ENCODE assay signal across 8 cellular contexts in genomic region chr19:49580264-49581006, GRCh38. TPM values are rescaled to one million over a fixed set of nuclear protein-coding genes. Genes with fewer than 3 reads are reported as not detected.
DNase-seq lines count a peak whose midpoint lies in the region; ATAC-seq, FAIRE-seq and TF ChIP-seq lines count a peak whose summit lies in the region.

Gene NOSIP, minus strand, starts transcription at chr19:49580556. Its CDS starts 19,865 bp downstream, at chr19:49560691.

- H3K36me3 Mint-ChIP-seq in central memory CD8-positive, alpha-beta T cell (ENCODE audit: insufficient read depth): peaks cover 18% of the 10 kb centered on the region

- peak within 1 kb of the TSS; percentile 93 for H3K4me3 Mint-ChIP-seq in central memory CD8-positive, alpha-beta T cell

- H3K27ac Mint-ChIP-seq in central memory CD8-positive, alpha-beta T cell (ENCODE audit: low read depth): peak within 1 kb of the TSS; percentile 87

- POLR2A ChIA-PET in AG04450 (lab: Yijun Ruan, JAX): interaction anchor here (0.5 to 3.0 kb wide), 24 partner anchors 10 to 442 kb away, joined by 3 to 25 read pairs (median 4); partner anchors contain the start of genes AP2A1, GFY, PRR12 and RCN3

- H3K79me2 ChIP-seq in keratinocyte (ENCODE audit: control insufficient read depth, insufficient read depth, low read length): peaks cover 35% of the 10 kb centered on the region

- H3K4me2 ChIP-seq in keratinocyte (ENCODE audit: control insufficient read depth, extremely low read depth, insufficient read depth, low read depth, low read length): peak within 1 kb of the TSS; percentile 88

- CTCF ChIA-PET in AG04450 (lab: Charles Lee): interaction anchor here (0.6 to 3.7 kb wide), 4 partner anchors 10 to 308 kb away, joined by 3 to 53 read pairs (median 8); partner anchors contain the start of gene PIH1D1

- no peaks in the 10 kb centered on the region for H3K27me3 ChIP-seq in AG04450 (ENCODE audit: control insufficient read depth, insufficient read depth, low read length)
- H3K27me3 ChIP-seq in keratinocyte (ENCODE audit: control insufficient read depth, extremely low read depth, insufficient read depth, low read length): no peaks in the 10 kb centered on the region

- DNase-seq in AG04450 (ENCODE audit: low read depth, low spot score) (peak; percentile 91), NCI-H460 (ENCODE audit: extremely low read depth, low read depth) (peak; percentile 90), keratinocyte (ENCODE audit: low read depth, low spot score) (peak; percentile 76)
- DNase-seq in central memory CD8-positive, alpha-beta T cell (ENCODE audit: low spot score in 2 of 2): peak; percentile 92 to 95
- DNase-seq in stimulated activated CD4-positive, alpha-beta T cell treated with anti-CD3 and anti-CD28 coated beads, Interleukin-12 subunit alpha, Interleukin-12 subunit beta, amount 100 ng/mL, for 48 hours (ENCODE audit: low read depth in 2 of 3, low spot score in 1 of 3): peak; percentile 94 to 96 (median 95)

- in situ Hi-C loops in GM18951 (cut with MboI; ENCODE audit: low sequenced_read_pairs, unreplicated experiment): no loop called here

- no peaks in the 10 kb centered on the region for H3K9me1 ChIP-seq in keratinocyte (ENCODE audit: control insufficient read depth, extremely low read depth, insufficient read depth, low read length)

- FAIRE-seq in keratinocyte (lab: Jason Lieb, UNC): peak; percentile 71

- H3K27me3 Mint-ChIP-seq in central memory CD8-positive, alpha-beta T cell: no peaks in the 10 kb centered on the region

- H3K27ac ChIP-seq in AG04450 (ENCODE audit: low read depth, low read length) (peak within 1 kb of the TSS; percentile 54), keratinocyte (ENCODE audit: control insufficient read depth, insufficient read depth, low read length) (peak within 1 kb of the TSS; percentile 76)

- peak; percentile 84 for ATAC-seq in HG03196 (IDR thresholded peaks at IDR 0.05; ENCODE audit: unreplicated experiment)
- ATAC-seq in activated CD4-positive, CD25-positive, alpha-beta regulatory T cell treated with anti-CD3 and anti-CD28 coated beads, Interleukin-2, amount 50 U/mL, for 24 hours: peak; percentile 99 to 100
- peak; percentile 99 for ATAC-seq in central memory CD8-positive, alpha-beta T cell (replicated peaks; ENCODE audit: extremely low read depth, poor library complexity, severe bottlenecking)

- peaks cover 15% of the 10 kb centered on the region for H3K4me1 ChIP-seq in keratinocyte (ENCODE audit: control insufficient read depth, extremely low read depth, insufficient read depth, low read length)

- H3K9me3 ChIP-seq in AG04450 (ENCODE audit: control insufficient read depth, insufficient read depth, low read length): no peaks in the 10 kb centered on the region
- no peaks in the 10 kb centered on the region for H3K9me3 ChIP-seq in keratinocyte (ENCODE audit: control insufficient read depth, low read depth, low read length)

- H4K20me1 ChIP-seq in keratinocyte (ENCODE audit: control insufficient read depth, extremely low read depth, insufficient read depth, low read length): no peaks in the 10 kb centered on the region

- peak within 1 kb of the TSS; percentile 88 for H2AFZ ChIP-seq in keratinocyte (ENCODE audit: control insufficient read depth, low read length)

- peak within 1 kb of the TSS; percentile 97 for H3K4me3 ChIP-seq in AG04450 (ENCODE audit: low read depth, low read length)
- peak within 1 kb of the TSS; percentile 74 to 99 (median 93) for H3K4me3 ChIP-seq in keratinocyte (ENCODE audit: control insufficient read depth in 2 of 3, extremely low read depth in 1 of 3, insufficient read depth in 2 of 3, low read depth in 1 of 3, low read length in 3 of 3)

- H3K9ac ChIP-seq in keratinocyte (ENCODE audit: control insufficient read depth, extremely low read depth, insufficient read depth, low read length): peak within 1 kb of the TSS; percentile 95

- peaks cover 32% of the 10 kb centered on the region for H3K4me1 Mint-ChIP-seq in central memory CD8-positive, alpha-beta T cell

- peak; percentile 99 for TF ChIP-seq POLR2A in GM18951 (IDR thresholded peaks at IDR 0.05; ENCODE audit: extremely low read depth, insufficient read depth, insufficient read length)

- peaks cover 0 to 3% of the 10 kb centered on the region in 2 experiments for H3K36me3 ChIP-seq in keratinocyte (ENCODE audit: control insufficient read depth in 2 of 2, extremely low read depth in 1 of 2, insufficient read depth in 2 of 2, low read length in 2 of 2)

- dilution Hi-C loops in keratinocyte (cut with MboI; ENCODE audit: extremely low pct_ligation_motif_present, low sequenced_read_pairs): no loop called here

- TF ChIP-seq CTCF in AG04450 (IDR thresholded peaks at IDR 0.05; ENCODE audit: low read depth, low read length) (no peak), keratinocyte (optimal IDR thresholded peaks at IDR 0.05 in 1 of 3, IDR thresholded peaks at IDR 0.05 in 1 of 3, conservative IDR thresholded peaks at IDR 0.05 in 1 of 3; ENCODE audit: extremely low read depth in 1 of 3, insufficient read depth in 2 of 3, low read length in 3 of 3) (no peak)

- no peaks in the 10 kb centered on the region for H3K9me3 Mint-ChIP-seq in central memory CD8-positive, alpha-beta T cell

RNA-seq across cellular contexts. Expression of gene NOSIP, which starts in this region (rescaled TPM):
- 43.9 and 77.5 TPM in 2 replicates for polyA plus RNA-seq in AG04450 (2011; rRNA removed)
- 47.7 and 79.8 TPM in 2 replicates for polyA minus RNA-seq in AG04450 (2011; rRNA and poly(A)+ RNA removed)
- total RNA-seq in NCI-H460 (2014; rRNA removed; shearing (Covaris generic)): 21.8 and 31.8 TPM in 2 replicates
- polyA plus RNA-seq in NCI-H460 (2014; cell fraction: nucleus; rRNA removed): 48.7 and 70.3 TPM in 2 replicates
- polyA plus RNA-seq in keratinocyte: 36.6 to 63.6 TPM (median 42.7 TPM) in 3 replicates
- polyA plus RNA-seq in keratinocyte (2011; ENCODE audit: low read depth): 32.6 TPM
- polyA plus RNA-seq in keratinocyte (2011; cell fraction: cytosol; rRNA removed): 27.3 and 64.3 TPM in 2 replicates
- polyA plus RNA-seq in keratinocyte (2011; cell fraction: nucleus; rRNA removed): 59.7 and 72.5 TPM in 2 replicates
- polyA plus RNA-seq in keratinocyte (2012; ENCODE audit: low replicate concordance): 47.6 and 59.5 TPM in 2 replicates
- 53.5 to 99.5 TPM (median 61.1 TPM) in 3 replicates for polyA minus RNA-seq in keratinocyte
- 64.5 TPM for polyA minus RNA-seq in keratinocyte (2011; cell fraction: cytosol; rRNA and poly(A)+ RNA removed)
- 19.3 and 27.6 TPM in 2 replicates for polyA minus RNA-seq in keratinocyte (2011; cell fraction: nucleus; rRNA and poly(A)+ RNA removed)

Comparison
In these comparisons a context has a peak if more than half of its experiments do, and no peak if none do; other contexts are left out.
1. Peak in every context shown above with its lines: DNase-seq, ATAC-seq, H3K4me3 ChIP-seq and H3K27ac ChIP-seq.